In the genomic region with DNA sequence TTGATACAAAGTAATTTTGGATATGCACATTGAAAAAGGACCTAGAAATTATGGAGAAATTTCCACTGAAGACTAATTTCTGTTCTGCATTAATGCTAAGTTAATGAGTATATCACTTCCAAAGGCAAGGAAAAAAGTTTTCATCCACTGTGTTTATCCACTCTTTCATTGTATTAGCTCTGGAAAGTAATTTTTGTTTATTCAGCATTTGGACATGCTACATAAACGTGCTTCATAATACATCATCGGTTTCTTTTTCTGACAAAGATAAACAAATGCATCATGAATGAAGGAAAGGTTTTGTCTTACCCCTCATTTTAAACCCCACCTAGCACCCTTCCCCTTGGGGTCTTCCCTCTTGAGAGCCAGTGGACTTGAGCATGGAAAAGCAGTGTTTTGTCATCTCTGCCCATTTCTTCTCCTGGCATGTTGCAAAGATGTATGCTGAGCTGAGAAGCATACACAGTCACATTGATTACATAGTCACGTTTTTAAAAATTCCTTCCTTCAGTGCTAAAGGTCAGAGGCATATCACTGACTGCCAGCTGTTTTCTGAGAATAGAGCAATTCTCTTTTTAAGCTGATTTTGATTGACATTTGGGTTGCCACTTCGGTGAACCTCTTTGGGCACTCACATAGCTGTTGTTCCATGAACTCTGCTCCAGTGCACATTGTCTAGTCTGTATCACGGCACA, we compare ENCODE assay signal across 2 cellular contexts.
TF ChIP-seq lines count a peak whose summit lies in the region.

No MANE protein-coding gene starts in this region.

TF ChIP-seq in SK-N-SH, 30 proteins besides CTCF, POLR2A, EP300 and RAD21 (continued from another document):
- TF ChIP-seq, protein P1, sequence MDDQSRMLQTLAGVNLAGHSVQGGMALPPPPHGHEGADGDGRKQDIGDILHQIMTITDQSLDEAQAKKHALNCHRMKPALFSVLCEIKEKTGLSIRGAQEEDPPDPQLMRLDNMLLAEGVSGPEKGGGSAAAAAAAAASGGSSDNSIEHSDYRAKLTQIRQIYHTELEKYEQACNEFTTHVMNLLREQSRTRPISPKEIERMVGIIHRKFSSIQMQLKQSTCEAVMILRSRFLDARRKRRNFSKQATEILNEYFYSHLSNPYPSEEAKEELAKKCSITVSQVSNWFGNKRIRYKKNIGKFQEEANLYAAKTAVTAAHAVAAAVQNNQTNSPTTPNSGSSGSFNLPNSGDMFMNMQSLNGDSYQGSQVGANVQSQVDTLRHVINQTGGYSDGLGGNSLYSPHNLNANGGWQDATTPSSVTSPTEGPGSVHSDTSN (IDR thresholded peaks at IDR 0.05): no peak
- TF ChIP-seq FOXJ3 (CRISPR knock-in tag; IDR thresholded peaks at IDR 0.05) (no peak), JUND (IDR thresholded peaks at IDR 0.05) (no peak), RCOR1 (IDR thresholded peaks at IDR 0.05; ENCODE audit: low read length) (no peak), POLR2AphosphoS5 (IDR thresholded peaks at IDR 0.05; ENCODE audit: low read depth, low read length) (no peak), FOXM1 (IDR thresholded peaks at IDR 0.05; ENCODE audit: low read depth) (no peak), YY1 (IDR thresholded peaks at IDR 0.05; ENCODE audit: low read depth) (no peak), SIN3A (IDR thresholded peaks at IDR 0.05; ENCODE audit: borderline replicate concordance, low read depth, low read length) (no peak), MXI1 (IDR thresholded peaks at IDR 0.05; ENCODE audit: low read depth, low read length) (no peak)

TF ChIP-seq in SK-N-SH treated with all-trans-retinoic acid at 6 μM for 48 hours, 23 proteins besides CTCF, POLR2A, EP300 and RAD21 (continued from another document):
- TF ChIP-seq CSDC2 (CRISPR knock-in tag; IDR thresholded peaks at IDR 0.05) (no peak), PATZ1 (CRISPR knock-in tag; IDR thresholded peaks at IDR 0.05; ENCODE audit: borderline replicate concordance) (no peak), ZFP30 (CRISPR knock-in tag; IDR thresholded peaks at IDR 0.05) (no peak)
